Comparison of ENCODE assay signal across 14 cellular contexts in the genomic region with DNA sequence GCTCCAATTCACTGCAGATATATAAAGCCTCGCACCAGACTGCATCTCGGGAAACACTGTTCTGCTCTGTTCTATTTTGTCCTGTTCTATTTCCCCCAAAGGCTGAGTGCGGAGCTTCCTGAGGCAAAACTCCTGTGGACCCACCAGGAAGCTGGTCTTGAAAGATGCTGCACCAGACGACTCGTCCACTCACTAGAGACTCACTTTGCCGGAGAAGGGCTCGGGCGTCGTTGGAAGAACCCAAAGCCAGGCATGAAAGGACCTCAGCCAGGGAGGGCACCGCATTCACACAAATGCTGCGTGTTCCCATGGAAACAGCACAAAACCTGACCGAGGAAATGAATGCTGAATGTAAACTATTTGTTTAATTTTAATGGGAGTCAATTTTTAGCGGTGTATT.
DNase-seq lines count a peak whose midpoint lies in the region; ATAC-seq and TF ChIP-seq lines count a peak whose summit lies in the region.
"Had no signal": no experiment of that assay in that cellular context is flagged by ENCODE, and none has a peak within 500 bp of the region (broad histone marks: within the 10 kb centered on the region; RNA-seq: fewer than 3 reads in every experiment).

No MANE protein-coding gene starts in this region.

- no peak for ATAC-seq in HG03039 (IDR thresholded peaks at IDR 0.05; ENCODE audit: unreplicated experiment)
- ATAC-seq: PC-3 had no signal

- peak overlapping the region; percentile 76 for H3K4me3 Mint-ChIP-seq in neural crest cell
- H3K4me3 Mint-ChIP-seq: B cell had no signal

- peaks cover 46% of the 10 kb centered on the region for H3K4me1 Mint-ChIP-seq in neural crest cell
- H3K4me1 Mint-ChIP-seq: B cell; CD4-positive, alpha-beta memory T cell had no signal

- no peaks in the 10 kb centered on the region for H3K9me3 Mint-ChIP-seq in neural crest cell
- H3K9me3 Mint-ChIP-seq: CD4-positive, alpha-beta memory T cell had no signal

- peaks cover 4% of the 10 kb centered on the region; the same call in 1 of the 2 replicates for H3K4me1 ChIP-seq in ES-I3 (ENCODE audit: insufficient read depth, low read length)

- DNase-seq in NCI-H1092 (lab: John Stamatoyannopoulos, UW) (peak; percentile 30), ecto neural progenitor cell (ENCODE audit: low spot score) (peak; percentile 64), neural crest cell (ENCODE audit: low read depth, low spot score) (no peak), SKM-1 (lab: John Stamatoyannopoulos, UW; ENCODE audit: unreplicated experiment) (no peak), globus pallidus (ENCODE audit: low spot score) (no peak)
- DNase-seq: ACHN; CD4-positive, alpha-beta memory T cell; MV-4-11; NCI-H2107; NCI-H69; PC-3 had no signal

- H3K27me3 Mint-ChIP-seq in neural crest cell (ENCODE audit: low read depth) = peaks cover 6% of the 10 kb centered on the region

- no peaks in the 10 kb centered on the region for H3K9me3 ChIP-seq in ES-I3 (ENCODE audit: control insufficient read depth, insufficient read depth, low read length)

- no peak overlapping the region for H3K27ac Mint-ChIP-seq in neural crest cell (ENCODE audit: unreplicated experiment)
- H3K27ac Mint-ChIP-seq: B cell; CD4-positive, alpha-beta memory T cell had no signal

- no peak for TF ChIP-seq CTCF in neural crest cell (conservative IDR thresholded peaks at IDR 0.05)

- H3K36me3 Mint-ChIP-seq in neural crest cell (ENCODE audit: low read depth) = no peaks in the 10 kb centered on the region
- H3K36me3 Mint-ChIP-seq: CD4-positive, alpha-beta memory T cell had no signal

- peak overlapping the region; percentile 42; the same call in 1 of the 2 replicates for H3K9ac ChIP-seq in ES-I3 (ENCODE audit: low read depth, low read length)

- no peaks in the 10 kb centered on the region for H3K36me3 ChIP-seq in ES-I3 (ENCODE audit: insufficient read depth, low read length)

Comparison
In these comparisons a context has a peak if more than half of its experiments do, and no peak if none do; other contexts are left out.
1. DNase-seq: peak in NCI-H1092 (single experiment) and ecto neural progenitor cell (single experiment); none in neural crest cell (single experiment), SKM-1 (single experiment) and globus pallidus (single experiment).